In genomic region chr2:231672617-231673347, GRCh38 we compare ENCODE assay signal across 1 cellular context.
TF ChIP-seq lines count a peak whose summit lies in the region.

No MANE protein-coding gene starts in this region.

TF ChIP-seq in HepG2, 621 proteins besides CTCF, POLR2A, EP300 and RAD21 (continued from another document and continues in another):
- TF ChIP-seq ZNF687 (CRISPR knock-in tag; IDR thresholded peaks at IDR 0.05) (peak; percentile 69), JDP2 (CRISPR knock-in tag; IDR thresholded peaks at IDR 0.05; ENCODE audit: borderline replicate concordance) (no peak), ZNF781 (CRISPR knock-in tag; IDR thresholded peaks at IDR 0.05; ENCODE audit: borderline replicate concordance, not compliant biosample characterization) (no peak), SIN3A (IDR thresholded peaks at IDR 0.05; ENCODE audit: borderline replicate concordance, low read depth, low read length) (0 out of 2 replicates have a peak, but pooled peaks have one; percentile 44), KAT7 (CRISPR knock-in tag; IDR thresholded peaks at IDR 0.05; ENCODE audit: borderline replicate concordance) (0 out of 2 replicates have a peak, but pooled peaks have one; percentile 34), KDM2A (CRISPR knock-in tag; IDR thresholded peaks at IDR 0.05; ENCODE audit: borderline replicate concordance, low read depth) (peak; percentile 65), ARNTL (CRISPR knock-in tag; IDR thresholded peaks at IDR 0.05) (no peak), SSRP1 (CRISPR knock-in tag; IDR thresholded peaks at IDR 0.05) (0 out of 2 replicates have a peak, but pooled peaks have one; percentile 34), ZNF607 (CRISPR knock-in tag; IDR thresholded peaks at IDR 0.05; ENCODE audit: borderline replicate concordance) (no peak), ASH2L (IDR thresholded peaks at IDR 0.05; ENCODE audit: insufficient read length, low read depth, low read length) (peak; percentile 14), ZNF326 (CRISPR knock-in tag; IDR thresholded peaks at IDR 0.05; ENCODE audit: borderline replicate concordance) (no peak), ZNF574 (CRISPR knock-in tag; IDR thresholded peaks at IDR 0.05) (peak; percentile 40; the same call in 1 of the 2 replicates), ZNF891 (CRISPR knock-in tag; IDR thresholded peaks at IDR 0.05) (peak; percentile 70; the same call in 1 of the 2 replicates), ZSCAN30 (CRISPR knock-in tag; IDR thresholded peaks at IDR 0.05) (peak; percentile 39; the same call in 1 of the 2 replicates), ZFP62 (CRISPR knock-in tag; IDR thresholded peaks at IDR 0.05) (no peak), ARHGAP35 (CRISPR knock-in tag; IDR thresholded peaks at IDR 0.05; ENCODE audit: borderline replicate concordance) (no peak), CERS6 (CRISPR knock-in tag; IDR thresholded peaks at IDR 0.05) (no peak), NCOR1 (IDR thresholded peaks at IDR 0.05; ENCODE audit: borderline replicate concordance, low read length) (no peak), ZMYM3 (CRISPR knock-in tag; IDR thresholded peaks at IDR 0.05) (no peak; the same call in 1 of the 2 replicates), ZFY (CRISPR knock-in tag; IDR thresholded peaks at IDR 0.05) (peak; percentile 69; the same call in 1 of the 2 replicates), RNF219 (CRISPR knock-in tag; IDR thresholded peaks at IDR 0.05) (0 out of 2 replicates have a peak, but pooled peaks have one; percentile 44), BCL6 (CRISPR knock-in tag; IDR thresholded peaks at IDR 0.05) (0 out of 2 replicates have a peak, but pooled peaks have one; percentile 10), ISL2 (CRISPR knock-in tag; IDR thresholded peaks at IDR 0.05) (0 out of 2 replicates have a peak, but pooled peaks have one; percentile 23), HDAC1 (CRISPR knock-in tag; IDR thresholded peaks at IDR 0.05) (no peak), SOX5 (CRISPR knock-in tag; IDR thresholded peaks at IDR 0.05; ENCODE audit: borderline replicate concordance) (0 out of 2 replicates have a peak, but pooled peaks have one; percentile 4)
- TF ChIP-seq, protein P1, sequence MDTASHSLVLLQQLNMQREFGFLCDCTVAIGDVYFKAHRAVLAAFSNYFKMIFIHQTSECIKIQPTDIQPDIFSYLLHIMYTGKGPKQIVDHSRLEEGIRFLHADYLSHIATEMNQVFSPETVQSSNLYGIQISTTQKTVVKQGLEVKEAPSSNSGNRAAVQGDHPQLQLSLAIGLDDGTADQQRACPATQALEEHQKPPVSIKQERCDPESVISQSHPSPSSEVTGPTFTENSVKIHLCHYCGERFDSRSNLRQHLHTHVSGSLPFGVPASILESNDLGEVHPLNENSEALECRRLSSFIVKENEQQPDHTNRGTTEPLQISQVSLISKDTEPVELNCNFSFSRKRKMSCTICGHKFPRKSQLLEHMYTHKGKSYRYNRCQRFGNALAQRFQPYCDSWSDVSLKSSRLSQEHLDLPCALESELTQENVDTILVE (CRISPR knock-in tag; IDR thresholded peaks at IDR 0.05): 0 out of 2 replicates have a peak, but pooled peaks have one; percentile 46
- TF ChIP-seq, protein P2, sequence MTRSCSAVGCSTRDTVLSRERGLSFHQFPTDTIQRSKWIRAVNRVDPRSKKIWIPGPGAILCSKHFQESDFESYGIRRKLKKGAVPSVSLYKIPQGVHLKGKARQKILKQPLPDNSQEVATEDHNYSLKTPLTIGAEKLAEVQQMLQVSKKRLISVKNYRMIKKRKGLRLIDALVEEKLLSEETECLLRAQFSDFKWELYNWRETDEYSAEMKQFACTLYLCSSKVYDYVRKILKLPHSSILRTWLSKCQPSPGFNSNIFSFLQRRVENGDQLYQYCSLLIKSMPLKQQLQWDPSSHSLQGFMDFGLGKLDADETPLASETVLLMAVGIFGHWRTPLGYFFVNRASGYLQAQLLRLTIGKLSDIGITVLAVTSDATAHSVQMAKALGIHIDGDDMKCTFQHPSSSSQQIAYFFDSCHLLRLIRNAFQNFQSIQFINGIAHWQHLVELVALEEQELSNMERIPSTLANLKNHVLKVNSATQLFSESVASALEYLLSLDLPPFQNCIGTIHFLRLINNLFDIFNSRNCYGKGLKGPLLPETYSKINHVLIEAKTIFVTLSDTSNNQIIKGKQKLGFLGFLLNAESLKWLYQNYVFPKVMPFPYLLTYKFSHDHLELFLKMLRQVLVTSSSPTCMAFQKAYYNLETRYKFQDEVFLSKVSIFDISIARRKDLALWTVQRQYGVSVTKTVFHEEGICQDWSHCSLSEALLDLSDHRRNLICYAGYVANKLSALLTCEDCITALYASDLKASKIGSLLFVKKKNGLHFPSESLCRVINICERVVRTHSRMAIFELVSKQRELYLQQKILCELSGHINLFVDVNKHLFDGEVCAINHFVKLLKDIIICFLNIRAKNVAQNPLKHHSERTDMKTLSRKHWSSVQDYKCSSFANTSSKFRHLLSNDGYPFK (CRISPR knock-in tag; IDR thresholded peaks at IDR 0.05; ENCODE audit: borderline replicate concordance): 0 out of 2 replicates have a peak, but pooled peaks have one; percentile 22
- TF ChIP-seq, protein P3, sequence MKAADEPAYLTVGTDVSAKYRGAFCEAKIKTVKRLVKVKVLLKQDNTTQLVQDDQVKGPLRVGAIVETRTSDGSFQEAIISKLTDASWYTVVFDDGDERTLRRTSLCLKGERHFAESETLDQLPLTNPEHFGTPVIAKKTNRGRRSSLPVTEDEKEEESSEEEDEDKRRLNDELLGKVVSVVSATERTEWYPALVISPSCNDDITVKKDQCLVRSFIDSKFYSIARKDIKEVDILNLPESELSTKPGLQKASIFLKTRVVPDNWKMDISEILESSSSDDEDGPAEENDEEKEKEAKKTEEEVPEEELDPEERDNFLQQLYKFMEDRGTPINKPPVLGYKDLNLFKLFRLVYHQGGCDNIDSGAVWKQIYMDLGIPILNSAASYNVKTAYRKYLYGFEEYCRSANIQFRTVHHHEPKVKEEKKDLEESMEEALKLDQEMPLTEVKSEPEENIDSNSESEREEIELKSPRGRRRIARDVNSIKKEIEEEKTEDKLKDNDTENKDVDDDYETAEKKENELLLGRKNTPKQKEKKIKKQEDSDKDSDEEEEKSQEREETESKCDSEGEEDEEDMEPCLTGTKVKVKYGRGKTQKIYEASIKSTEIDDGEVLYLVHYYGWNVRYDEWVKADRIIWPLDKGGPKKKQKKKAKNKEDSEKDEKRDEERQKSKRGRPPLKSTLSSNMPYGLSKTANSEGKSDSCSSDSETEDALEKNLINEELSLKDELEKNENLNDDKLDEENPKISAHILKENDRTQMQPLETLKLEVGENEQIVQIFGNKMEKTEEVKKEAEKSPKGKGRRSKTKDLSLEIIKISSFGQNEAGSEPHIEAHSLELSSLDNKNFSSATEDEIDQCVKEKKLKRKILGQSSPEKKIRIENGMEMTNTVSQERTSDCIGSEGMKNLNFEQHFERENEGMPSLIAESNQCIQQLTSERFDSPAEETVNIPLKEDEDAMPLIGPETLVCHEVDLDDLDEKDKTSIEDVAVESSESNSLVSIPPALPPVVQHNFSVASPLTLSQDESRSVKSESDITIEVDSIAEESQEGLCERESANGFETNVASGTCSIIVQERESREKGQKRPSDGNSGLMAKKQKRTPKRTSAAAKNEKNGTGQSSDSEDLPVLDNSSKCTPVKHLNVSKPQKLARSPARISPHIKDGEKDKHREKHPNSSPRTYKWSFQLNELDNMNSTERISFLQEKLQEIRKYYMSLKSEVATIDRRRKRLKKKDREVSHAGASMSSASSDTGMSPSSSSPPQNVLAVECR (CRISPR knock-in tag; IDR thresholded peaks at IDR 0.05; ENCODE audit: borderline replicate concordance): peak; percentile 35; the same call in 1 of the 2 replicates
- TF ChIP-seq, protein P4, sequence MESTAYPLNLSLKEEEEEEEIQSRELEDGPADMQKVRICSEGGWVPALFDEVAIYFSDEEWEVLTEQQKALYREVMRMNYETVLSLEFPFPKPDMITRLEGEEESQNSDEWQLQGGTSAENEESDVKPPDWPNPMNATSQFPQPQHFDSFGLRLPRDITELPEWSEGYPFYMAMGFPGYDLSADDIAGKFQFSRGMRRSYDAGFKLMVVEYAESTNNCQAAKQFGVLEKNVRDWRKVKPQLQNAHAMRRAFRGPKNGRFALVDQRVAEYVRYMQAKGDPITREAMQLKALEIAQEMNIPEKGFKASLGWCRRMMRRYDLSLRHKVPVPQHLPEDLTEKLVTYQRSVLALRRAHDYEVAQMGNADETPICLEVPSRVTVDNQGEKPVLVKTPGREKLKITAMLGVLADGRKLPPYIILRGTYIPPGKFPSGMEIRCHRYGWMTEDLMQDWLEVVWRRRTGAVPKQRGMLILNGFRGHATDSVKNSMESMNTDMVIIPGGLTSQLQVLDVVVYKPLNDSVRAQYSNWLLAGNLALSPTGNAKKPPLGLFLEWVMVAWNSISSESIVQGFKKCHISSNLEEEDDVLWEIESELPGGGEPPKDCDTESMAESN (CRISPR knock-in tag; conservative IDR thresholded peaks at IDR 0.05): peak; percentile 92
